In genomic region chr9:135907446-135908333, GRCh38 we compare ENCODE assay signal across 8 cellular contexts. TPM values are rescaled to one million over a fixed set of nuclear protein-coding genes. Genes with fewer than 3 reads are reported as not detected.
A peak's percentile ranks its signal among the peaks of the same experiment; 100 is the strongest.
DNase-seq lines count a peak whose midpoint lies in the region; ATAC-seq lines count a peak whose summit lies in the region.

CAMSAP1 (minus strand) TSS chr9:135907546; CDS start chr9:135907159, 387 bp downstream.

- peak within 1 kb of the TSS; percentile 93 to 100 (median 97) for H3K4me2 ChIP-seq in BLaER1 treated with 17β-estradiol and CSF1 and Interleukin-3, amounts not matched to agents 10 nM and 100 nM

- DNase-seq in NCI-H69 (lab: John Stamatoyannopoulos, UW) (peak; percentile 97), dedifferentiated amniotic fluid mesenchymal stem cell (ENCODE audit: extremely low spot score) (peak; percentile 87), left lobe of liver (ENCODE audit: low spot score) (peak; percentile 95)
- DNase-seq in activated CD4-positive, alpha-beta T cell treated with anti-CD3 and anti-CD28 coated beads, Interleukin-2, amount 50 U/mL, for 1 hour: peak; percentile 93
- peak; percentile 93 to 94 for DNase-seq in stimulated activated CD4-positive, alpha-beta T cell treated with anti-CD3 and anti-CD28 coated beads, Interleukin-2, amount 100 ng/mL, for 24 hours

- H3K4me1 ChIP-seq in BLaER1 treated with 17β-estradiol and CSF1 and Interleukin-3, amounts not matched to agents 10 nM and 100 nM: peaks cover 67 to 83% (median 75%) of the 10 kb centered on the region in 10 experiments

- peaks cover 11 to 52% (median 34%) of the 10 kb centered on the region in 11 experiments for H3K36me3 ChIP-seq in BLaER1 treated with 17β-estradiol and CSF1 and Interleukin-3, amounts not matched to agents 10 nM and 100 nM

- peak within 1 kb of the TSS; percentile 82 to 93 (median 86) for H3K9ac ChIP-seq in BLaER1 treated with 17β-estradiol and CSF1 and Interleukin-3, amounts not matched to agents 10 nM and 100 nM

- H4K20me1 ChIP-seq in BLaER1 treated with 17β-estradiol and CSF1 and Interleukin-3, amounts not matched to agents 10 nM and 100 nM: peaks cover 39 to 65% (median 46%) of the 10 kb centered on the region in 11 experiments

- H3K27ac ChIP-seq in BLaER1 treated with 17β-estradiol and CSF1 and Interleukin-3, amounts not matched to agents 10 nM and 100 nM: peak within 1 kb of the TSS; percentile 41 to 87 (median 82); a peak in 21 of 22 replicates

- ATAC-seq in GM19328 (IDR thresholded peaks at IDR 0.05; ENCODE audit: unreplicated experiment) (peak; percentile 71), HG03520 (IDR thresholded peaks at IDR 0.05; ENCODE audit: unreplicated experiment) (peak; percentile 67), left lobe of liver (peak; percentile 90)

- H3K9me3 ChIP-seq in BLaER1 treated with 17β-estradiol and CSF1 and Interleukin-3, amounts not matched to agents 10 nM and 100 nM (replicated peaks in 1 of 11): peaks cover 0 to 3% (median 0%) of the 10 kb centered on the region in 11 experiments; a peak in 1 of 22 replicates

- no peaks in the 10 kb centered on the region for H3K27me3 ChIP-seq in BLaER1 treated with 17β-estradiol and CSF1 and Interleukin-3, amounts not matched to agents 10 nM and 100 nM

- peak within 1 kb of the TSS; percentile 70 to 89 (median 86) for H3K4me3 ChIP-seq in BLaER1 treated with 17β-estradiol and CSF1 and Interleukin-3, amounts not matched to agents 10 nM and 100 nM

RNA-seq across cellular contexts. Expression of gene CAMSAP1, which starts in this region (rescaled TPM):
- total RNA-seq in left lobe of liver: 10.7 TPM

Comparison
In these comparisons a context has a peak if more than half of its experiments do, and no peak if none do; other contexts are left out.
1. Peak in every context shown above with its lines: DNase-seq, ATAC-seq, H3K4me3 ChIP-seq and H3K27ac ChIP-seq.